21 cellular contexts compared by ENCODE assay signal in the genomic region with DNA sequence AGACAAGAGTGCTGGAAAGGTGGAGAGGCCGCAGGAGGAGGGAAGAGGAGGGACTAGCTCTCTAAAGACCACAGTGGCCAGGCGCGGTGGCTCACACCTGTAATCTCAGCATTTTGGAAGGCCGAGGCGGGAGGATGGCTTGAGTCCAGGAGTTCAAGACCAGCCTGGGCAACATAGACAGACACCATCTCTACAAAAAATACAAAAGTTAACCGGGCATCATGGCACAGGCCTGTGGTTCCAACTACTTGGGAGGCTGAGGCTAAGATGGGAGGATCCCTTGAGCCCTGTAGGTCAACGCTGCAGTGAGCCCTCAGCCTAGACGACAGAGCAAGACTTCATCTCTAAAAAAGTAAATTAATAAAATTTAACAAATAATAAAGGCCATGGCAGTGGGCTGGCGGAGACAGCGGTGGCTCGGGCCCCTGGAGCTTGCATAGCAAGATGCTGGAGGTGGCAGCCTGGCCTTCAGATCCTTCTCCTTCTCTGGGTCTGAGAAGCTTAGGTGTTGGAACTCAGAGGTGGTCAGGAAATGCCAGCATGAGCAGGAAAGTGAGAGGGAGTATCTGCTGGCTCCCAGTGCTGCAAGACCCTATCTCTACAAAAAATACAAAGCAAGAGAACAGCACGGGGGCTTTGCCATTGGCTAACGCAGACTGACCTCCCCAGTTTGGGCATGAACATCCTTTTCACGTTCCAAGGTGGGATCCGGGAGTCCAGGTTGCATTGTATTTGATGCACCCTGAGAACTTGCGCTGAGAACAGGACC. TPM values are rescaled to one million over a fixed set of nuclear protein-coding genes. Genes with fewer than 3 reads are reported as not detected.
DNase-seq lines count a peak whose midpoint lies in the region; ATAC-seq lines count a peak whose summit lies in the region.
"Had no signal": no experiment of that assay in that cellular context is flagged by ENCODE, and none has a peak within 500 bp of the region (broad histone marks: within the 10 kb centered on the region; RNA-seq: fewer than 3 reads in every experiment).

No MANE protein-coding gene starts in this region.

- H3K4me3 ChIP-seq in neuronal stem cell (ENCODE audit: low read length in 2 of 2) = no peak overlapping the region
- H3K4me3 ChIP-seq: GM12878 had no signal

- H3K36me3 ChIP-seq in neuronal stem cell (replicated peaks in 1 of 2; ENCODE audit: control insufficient read depth in 2 of 2, insufficient read depth in 2 of 2, low read length in 2 of 2) = no peaks in the 10 kb centered on the region

- no peak for ATAC-seq in activated CD4-positive, CD25-positive, alpha-beta regulatory T cell treated with anti-CD3 and anti-CD28 coated beads, Interleukin-2, amount 50 U/mL, for 24 hours
- ATAC-seq in HG03097 (IDR thresholded peaks at IDR 0.05; ENCODE audit: low FRiP score, unreplicated experiment) = no peak
- ATAC-seq: GM12878 had no signal

- peaks cover 0 to 21% (median 3%) of the 10 kb centered on the region in 3 experiments for H3K27me3 ChIP-seq in neuronal stem cell (ENCODE audit: control insufficient read depth in 3 of 3, insufficient read depth in 3 of 3, low read depth in 1 of 3, low read length in 3 of 3)

- no peak overlapping the region for H3K4ac ChIP-seq in neuronal stem cell (ENCODE audit: low read length)

- no peak overlapping the region for H2AFZ ChIP-seq in neuronal stem cell (ENCODE audit: low read length)

- no peaks in the 10 kb centered on the region for H3K4me1 ChIP-seq in neuronal stem cell (ENCODE audit: control insufficient read depth in 2 of 2, insufficient read depth in 1 of 2, low read depth in 1 of 2, low read length in 2 of 2)

- H3K18ac ChIP-seq in neuronal stem cell (ENCODE audit: low read length) = no peak overlapping the region

- H4K8ac ChIP-seq in neuronal stem cell (ENCODE audit: low read depth, low read length) = no peak overlapping the region

- no peak overlapping the region for H2BK12ac ChIP-seq in neuronal stem cell (ENCODE audit: low read length)

- no peak overlapping the region for H3K27ac ChIP-seq in neuronal stem cell (replicated peaks; ENCODE audit: low read length)
- H3K27ac ChIP-seq: 22Rv1 had no signal

- no peaks in the 10 kb centered on the region for H3K79me1 ChIP-seq in neuronal stem cell (ENCODE audit: low read depth, low read length)

- H3K9me3 ChIP-seq in neuronal stem cell (replicated peaks in 1 of 2; ENCODE audit: control insufficient read depth in 2 of 2, insufficient read depth in 1 of 2, low read depth in 1 of 2, low read length in 2 of 2) = no peaks in the 10 kb centered on the region

- H3K23ac ChIP-seq in neuronal stem cell (ENCODE audit: low read depth, low read length, poor library complexity) = peak overlapping the region; percentile 58

- no peak overlapping the region for H2AK5ac ChIP-seq in neuronal stem cell (ENCODE audit: low read depth, low read length)

- H2BK15ac ChIP-seq in neuronal stem cell (ENCODE audit: low read length) = no peak overlapping the region

- no peak overlapping the region for H3K4me2 ChIP-seq in neuronal stem cell (ENCODE audit: insufficient read depth, low read length, poor library complexity, severe bottlenecking)

- H4K91ac ChIP-seq in neuronal stem cell (ENCODE audit: low read depth, low read length, poor library complexity) = no peak overlapping the region

- no peak overlapping the region for H3K14ac ChIP-seq in neuronal stem cell (ENCODE audit: low read length)

- no peak overlapping the region for H2BK5ac ChIP-seq in neuronal stem cell (ENCODE audit: low read length)

- DNase-seq in activated CD4-positive, CD25-positive, alpha-beta regulatory T cell treated with anti-CD3 and anti-CD28 coated beads, Interleukin-2, amount 50 U/mL, for 72 hours = peak; percentile 11
- DNase-seq in AG20443 (ENCODE audit: low spot score) (peak; percentile 2), ecto neural progenitor cell (ENCODE audit: low spot score) (peak; percentile 32), neuronal stem cell (ENCODE audit: low spot score) (no peak), iPS-NIHi11 (ENCODE audit: low spot score) (no peak), NCI-H2227 (lab: John Stamatoyannopoulos, UW; ENCODE audit: unreplicated experiment) (no peak)
- DNase-seq: CD4-positive, CD25-positive, alpha-beta regulatory T cell; COR-L47; DMS153; GDM1; KBM-7; NCI-H1105 treated with DMSO at 0.1 percent for 48 hours; NCI-H1694; NCI-H2081 treated with DMSO at 0.1 percent for 48 hours; NCI-H748 treated with DMSO at 0.1 percent for 48 hours; NK-92 treated with Interleukin-12 subunit alpha and Interleukin-12 subunit beta, amount 100 ng/mL, for 24 hours; Right ventricle myocardium superior had no signal

- H2BK120ac ChIP-seq in neuronal stem cell (ENCODE audit: low read depth, low read length) = no peak overlapping the region

- no CpG with 5 or more reads among the region's 16 CpGs for WGBS in neuronal stem cell (ENCODE audit: extremely low coverage in 2 of 2, insufficient read length in 2 of 2, insufficient replicate concordance in 1 of 2), 2 donors

- H3K9ac ChIP-seq in neuronal stem cell (ENCODE audit: low read depth, low read length, poor library complexity) = no peak overlapping the region

RNA-seq across cellular contexts. Expression of a gene that starts 10.7 kb away (rescaled TPM):
- polyA plus RNA-seq in neuronal stem cell (2013, experiment 1 of 2) = 0.01 TPM
- polyA plus RNA-seq in neuronal stem cell (2013, experiment 2 of 2) = 0.01 TPM
- polyA plus RNA-seq: CD4-positive, CD25-positive, alpha-beta regulatory T cell had no signal

Comparison
In these comparisons a context has a peak if more than half of its experiments do, and no peak if none do; other contexts are left out.
1. DNase-seq: peak in activated CD4-positive, CD25-positive, alpha-beta regulatory T cell treated with anti-CD3 and anti-CD28 coated beads, Interleukin-2, amount 50 U/mL, for 72 hours (single experiment), AG20443 (single experiment) and ecto neural progenitor cell (single experiment); none in neuronal stem cell (single experiment), iPS-NIHi11 (single experiment) and NCI-H2227 (single experiment).